24 cellular contexts compared by ENCODE assay signal in the genomic region with DNA sequence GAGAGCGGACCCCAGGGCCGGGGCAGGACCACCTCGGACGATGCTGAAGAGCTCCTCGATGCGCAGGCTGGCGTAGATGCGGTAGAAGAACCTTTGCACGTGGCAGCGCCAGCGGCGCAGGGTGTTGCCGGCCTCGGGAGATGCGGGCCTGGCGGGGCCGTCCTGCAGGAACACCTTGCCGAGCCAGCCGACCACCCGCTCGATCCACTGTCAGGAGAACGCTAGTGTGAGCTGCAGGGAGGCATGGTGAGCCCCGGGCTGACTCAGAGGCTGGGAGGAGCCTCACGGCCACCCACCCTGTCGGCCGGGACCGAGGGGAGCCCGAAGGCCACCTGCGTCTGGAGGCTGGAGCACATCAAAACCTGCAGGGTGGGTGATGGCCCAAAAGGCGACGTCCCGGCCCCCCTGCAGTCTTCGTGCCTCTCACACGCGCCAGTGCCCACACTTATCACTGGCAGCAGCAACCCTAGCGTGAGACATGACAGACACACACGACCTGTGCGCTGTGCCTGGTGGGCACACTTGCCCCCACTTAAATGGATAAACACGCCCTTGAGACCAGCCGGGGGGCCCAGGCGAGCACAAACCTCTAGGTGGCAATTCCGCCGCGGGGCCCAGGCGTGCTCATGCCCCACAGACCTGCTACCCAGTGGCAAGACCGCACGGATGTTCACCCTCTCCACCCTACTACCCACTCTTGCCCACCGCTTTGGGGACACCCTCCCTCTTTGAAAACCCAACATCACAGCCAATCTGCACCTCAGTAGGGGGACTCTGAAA. TPM values are rescaled to one million over a fixed set of nuclear protein-coding genes. Genes with fewer than 3 reads are reported as not detected.
"Had no signal": no experiment of that assay in that cellular context is flagged by ENCODE, and none has a peak within 500 bp of the region (broad histone marks: within the 10 kb centered on the region; RNA-seq: fewer than 3 reads in every experiment).

No MANE protein-coding gene starts in this region.

- H3K27me3 Mint-ChIP-seq: IgD-negative memory B cell had no signal

- H3K27me3 ChIP-seq: MG63, SJSA1 had no signal

- H3K27ac ChIP-seq: SJSA1, SK-N-MC had no signal

- H3K9me3 Mint-ChIP-seq: IgD-negative memory B cell had no signal

- H3K4me3 ChIP-seq: MG63, SJSA1, SK-N-MC had no signal

- FAIRE-seq: RCC 7860 had no signal

- DNase-seq: KBM-7, MG63, NCI-H1092, NCI-H1105 treated with DMSO at 0.1 percent for 48 hours, NCI-H1417 treated with DMSO at 0.1 percent for 48 hours, NCI-H187, NCI-H2029, NCI-H2081 treated with DMSO at 0.1 percent for 48 hours, NCI-H2171, NCI-H226, NCI-H446, NCI-H510A, NCI-H524 treated with DMSO at 0.1 percent for 48 hours, NCI-H69, NCI-H774, Right ventricle myocardium superior, RPMI8226, SIG-M5 had no signal

- H3K9me3 ChIP-seq: MG63, SJSA1 had no signal

RNA-seq across cellular contexts. Expression of a gene that starts 13.2 kb away (rescaled TPM):
- total RNA-seq: HT-29, LHCN-M2, Right ventricle myocardium superior, SJSA1 had no signal
- polyA plus RNA-seq: IgD-negative memory B cell had no signal

RNA-seq across cellular contexts. Expression of a gene that starts 15.2 kb away (rescaled TPM):
- total RNA-seq: LHCN-M2, Right ventricle myocardium superior, SJSA1 had no signal
- polyA plus RNA-seq: IgD-negative memory B cell had no signal
